ENCODE assay signal across 3 cellular contexts in the genomic region with DNA sequence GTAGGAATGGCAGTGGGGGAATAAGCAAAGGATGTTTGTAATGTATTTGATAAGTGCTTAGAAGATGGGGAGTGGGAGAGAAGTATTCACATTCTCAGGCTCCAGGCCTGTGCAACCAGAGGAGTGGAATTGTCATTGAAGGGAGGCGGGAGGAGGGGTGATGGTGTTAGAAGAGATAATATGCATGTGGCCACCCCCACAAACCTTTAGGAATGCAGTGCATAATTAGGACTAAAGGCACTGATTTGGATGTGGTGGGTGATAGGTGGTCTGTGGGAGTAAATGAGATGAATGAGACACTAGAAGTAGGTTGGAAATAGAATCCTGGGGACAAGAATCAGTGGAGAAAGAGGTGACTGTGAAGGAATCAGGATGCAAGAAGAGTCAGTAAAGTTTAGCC.
TF ChIP-seq lines count a peak whose summit lies in the region.

No MANE protein-coding gene starts in this region.

TF ChIP-seq in SK-N-SH, 30 proteins besides CTCF, POLR2A, EP300 and RAD21 (continued from another document):
- TF ChIP-seq, protein P1, sequence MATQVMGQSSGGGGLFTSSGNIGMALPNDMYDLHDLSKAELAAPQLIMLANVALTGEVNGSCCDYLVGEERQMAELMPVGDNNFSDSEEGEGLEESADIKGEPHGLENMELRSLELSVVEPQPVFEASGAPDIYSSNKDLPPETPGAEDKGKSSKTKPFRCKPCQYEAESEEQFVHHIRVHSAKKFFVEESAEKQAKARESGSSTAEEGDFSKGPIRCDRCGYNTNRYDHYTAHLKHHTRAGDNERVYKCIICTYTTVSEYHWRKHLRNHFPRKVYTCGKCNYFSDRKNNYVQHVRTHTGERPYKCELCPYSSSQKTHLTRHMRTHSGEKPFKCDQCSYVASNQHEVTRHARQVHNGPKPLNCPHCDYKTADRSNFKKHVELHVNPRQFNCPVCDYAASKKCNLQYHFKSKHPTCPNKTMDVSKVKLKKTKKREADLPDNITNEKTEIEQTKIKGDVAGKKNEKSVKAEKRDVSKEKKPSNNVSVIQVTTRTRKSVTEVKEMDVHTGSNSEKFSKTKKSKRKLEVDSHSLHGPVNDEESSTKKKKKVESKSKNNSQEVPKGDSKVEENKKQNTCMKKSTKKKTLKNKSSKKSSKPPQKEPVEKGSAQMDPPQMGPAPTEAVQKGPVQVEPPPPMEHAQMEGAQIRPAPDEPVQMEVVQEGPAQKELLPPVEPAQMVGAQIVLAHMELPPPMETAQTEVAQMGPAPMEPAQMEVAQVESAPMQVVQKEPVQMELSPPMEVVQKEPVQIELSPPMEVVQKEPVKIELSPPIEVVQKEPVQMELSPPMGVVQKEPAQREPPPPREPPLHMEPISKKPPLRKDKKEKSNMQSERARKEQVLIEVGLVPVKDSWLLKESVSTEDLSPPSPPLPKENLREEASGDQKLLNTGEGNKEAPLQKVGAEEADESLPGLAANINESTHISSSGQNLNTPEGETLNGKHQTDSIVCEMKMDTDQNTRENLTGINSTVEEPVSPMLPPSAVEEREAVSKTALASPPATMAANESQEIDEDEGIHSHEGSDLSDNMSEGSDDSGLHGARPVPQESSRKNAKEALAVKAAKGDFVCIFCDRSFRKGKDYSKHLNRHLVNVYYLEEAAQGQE (IDR thresholded peaks at IDR 0.05; ENCODE audit: low read depth, low read length), result no peak
- TF ChIP-seq PBX3 (IDR thresholded peaks at IDR 0.05) (no peak), MXI1 (IDR thresholded peaks at IDR 0.05; ENCODE audit: low read depth, low read length) (no peak), GABPA (IDR thresholded peaks at IDR 0.05; ENCODE audit: low read depth) (no peak)

TF ChIP-seq in SK-N-SH treated with all-trans-retinoic acid at 6 μM for 48 hours, 23 proteins besides CTCF, POLR2A, EP300 and RAD21:
- TF ChIP-seq, protein P2, sequence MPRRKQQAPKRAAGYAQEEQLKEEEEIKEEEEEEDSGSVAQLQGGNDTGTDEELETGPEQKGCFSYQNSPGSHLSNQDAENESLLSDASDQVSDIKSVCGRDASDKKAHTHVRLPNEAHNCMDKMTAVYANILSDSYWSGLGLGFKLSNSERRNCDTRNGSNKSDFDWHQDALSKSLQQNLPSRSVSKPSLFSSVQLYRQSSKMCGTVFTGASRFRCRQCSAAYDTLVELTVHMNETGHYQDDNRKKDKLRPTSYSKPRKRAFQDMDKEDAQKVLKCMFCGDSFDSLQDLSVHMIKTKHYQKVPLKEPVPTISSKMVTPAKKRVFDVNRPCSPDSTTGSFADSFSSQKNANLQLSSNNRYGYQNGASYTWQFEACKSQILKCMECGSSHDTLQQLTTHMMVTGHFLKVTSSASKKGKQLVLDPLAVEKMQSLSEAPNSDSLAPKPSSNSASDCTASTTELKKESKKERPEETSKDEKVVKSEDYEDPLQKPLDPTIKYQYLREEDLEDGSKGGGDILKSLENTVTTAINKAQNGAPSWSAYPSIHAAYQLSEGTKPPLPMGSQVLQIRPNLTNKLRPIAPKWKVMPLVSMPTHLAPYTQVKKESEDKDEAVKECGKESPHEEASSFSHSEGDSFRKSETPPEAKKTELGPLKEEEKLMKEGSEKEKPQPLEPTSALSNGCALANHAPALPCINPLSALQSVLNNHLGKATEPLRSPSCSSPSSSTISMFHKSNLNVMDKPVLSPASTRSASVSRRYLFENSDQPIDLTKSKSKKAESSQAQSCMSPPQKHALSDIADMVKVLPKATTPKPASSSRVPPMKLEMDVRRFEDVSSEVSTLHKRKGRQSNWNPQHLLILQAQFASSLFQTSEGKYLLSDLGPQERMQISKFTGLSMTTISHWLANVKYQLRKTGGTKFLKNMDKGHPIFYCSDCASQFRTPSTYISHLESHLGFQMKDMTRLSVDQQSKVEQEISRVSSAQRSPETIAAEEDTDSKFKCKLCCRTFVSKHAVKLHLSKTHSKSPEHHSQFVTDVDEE (CRISPR knock-in tag; IDR thresholded peaks at IDR 0.05), result no peak
- TF ChIP-seq POU6F1 (CRISPR knock-in tag; IDR thresholded peaks at IDR 0.05; ENCODE audit: borderline replicate concordance, low read depth) (no peak), CREB5 (CRISPR knock-in tag; IDR thresholded peaks at IDR 0.05; ENCODE audit: low read depth) (no peak), CSDC2 (CRISPR knock-in tag; IDR thresholded peaks at IDR 0.05) (no peak), ZFP3 (CRISPR knock-in tag; IDR thresholded peaks at IDR 0.05) (no peak), ZNF565 (CRISPR knock-in tag; conservative IDR thresholded peaks at IDR 0.05; ENCODE audit: low read depth) (no peak), ZNF70 (CRISPR knock-in tag; IDR thresholded peaks at IDR 0.05) (no peak), SNAI2 (CRISPR knock-in tag; IDR thresholded peaks at IDR 0.05) (no peak), GLIS3 (CRISPR knock-in tag; IDR thresholded peaks at IDR 0.05) (no peak), TOX (CRISPR knock-in tag; IDR thresholded peaks at IDR 0.05; ENCODE audit: borderline replicate concordance) (no peak)
TF ChIP-seq in SK-N-SH treated with all-trans-retinoic acid at 6 μM for 48 hours: peak in this region for 0.

TF ChIP-seq in HEK293, 187 proteins besides CTCF, POLR2A, EP300 and RAD21 (continued from another document):
- TF ChIP-seq, protein P3, sequence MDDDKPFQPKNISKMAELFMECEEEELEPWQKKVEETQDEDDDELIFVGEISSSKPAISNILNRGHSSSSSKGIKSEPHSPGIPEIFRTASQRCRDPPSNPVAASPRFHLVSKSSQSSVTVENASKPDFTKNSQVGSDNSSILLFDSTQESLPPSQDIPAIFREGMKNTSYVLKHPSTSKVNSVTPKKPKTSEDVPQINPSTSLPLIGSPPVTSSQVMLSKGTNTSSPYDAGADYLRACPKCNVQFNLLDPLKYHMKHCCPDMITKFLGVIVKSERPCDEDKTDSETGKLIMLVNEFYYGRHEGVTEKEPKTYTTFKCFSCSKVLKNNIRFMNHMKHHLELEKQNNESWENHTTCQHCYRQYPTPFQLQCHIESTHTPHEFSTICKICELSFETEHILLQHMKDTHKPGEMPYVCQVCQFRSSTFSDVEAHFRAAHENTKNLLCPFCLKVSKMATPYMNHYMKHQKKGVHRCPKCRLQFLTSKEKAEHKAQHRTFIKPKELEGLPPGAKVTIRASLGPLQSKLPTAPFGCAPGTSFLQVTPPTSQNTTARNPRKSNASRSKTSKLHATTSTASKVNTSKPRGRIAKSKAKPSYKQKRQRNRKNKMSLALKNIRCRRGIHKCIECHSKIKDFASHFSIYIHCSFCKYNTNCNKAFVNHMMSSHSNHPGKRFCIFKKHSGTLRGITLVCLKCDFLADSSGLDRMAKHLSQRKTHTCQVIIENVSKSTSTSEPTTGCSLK (tag by site-specific recombination; IDR thresholded peaks at IDR 0.05), result no peak
- TF ChIP-seq ZNF701 (tag by site-specific recombination; IDR thresholded peaks at IDR 0.05) (no peak), ZBTB49 (tag by site-specific recombination; IDR thresholded peaks at IDR 0.05; ENCODE audit: low read depth) (no peak), EGR2 (tag by site-specific recombination; IDR thresholded peaks at IDR 0.05; ENCODE audit: low read depth) (peak; percentile 82), ZSCAN18 (tag by site-specific recombination; IDR thresholded peaks at IDR 0.05) (no peak), HOXC10 (CRISPR knock-in tag; IDR thresholded peaks at IDR 0.05) (no peak), ZFHX2 (tag by site-specific recombination; conservative IDR thresholded peaks at IDR 0.05) (peak; percentile 64), ZNF629 (tag by site-specific recombination; IDR thresholded peaks at IDR 0.05) (no peak), ELK4 (IDR thresholded peaks at IDR 0.05; ENCODE audit: borderline replicate concordance, low read depth, low read length) (no peak), ZNF423 (tag by site-specific recombination; IDR thresholded peaks at IDR 0.05) (no peak), KLF16 (tag by site-specific recombination; IDR thresholded peaks at IDR 0.05) (no peak), ZSCAN4 (tag by site-specific recombination; IDR thresholded peaks at IDR 0.05) (no peak), ZFP69B (tag by site-specific recombination; IDR thresholded peaks at IDR 0.05) (no peak)
- TF ChIP-seq, protein P4, sequence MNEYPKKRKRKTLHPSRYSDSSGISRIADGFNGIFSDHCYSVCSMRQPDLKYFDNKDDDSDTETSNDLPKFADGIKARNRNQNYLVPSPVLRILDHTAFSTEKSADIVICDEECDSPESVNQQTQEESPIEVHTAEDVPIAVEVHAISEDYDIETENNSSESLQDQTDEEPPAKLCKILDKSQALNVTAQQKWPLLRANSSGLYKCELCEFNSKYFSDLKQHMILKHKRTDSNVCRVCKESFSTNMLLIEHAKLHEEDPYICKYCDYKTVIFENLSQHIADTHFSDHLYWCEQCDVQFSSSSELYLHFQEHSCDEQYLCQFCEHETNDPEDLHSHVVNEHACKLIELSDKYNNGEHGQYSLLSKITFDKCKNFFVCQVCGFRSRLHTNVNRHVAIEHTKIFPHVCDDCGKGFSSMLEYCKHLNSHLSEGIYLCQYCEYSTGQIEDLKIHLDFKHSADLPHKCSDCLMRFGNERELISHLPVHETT (tag by site-specific recombination; IDR thresholded peaks at IDR 0.05), result no peak
